ENCODE assay signal across 1 cellular context in the genomic region with DNA sequence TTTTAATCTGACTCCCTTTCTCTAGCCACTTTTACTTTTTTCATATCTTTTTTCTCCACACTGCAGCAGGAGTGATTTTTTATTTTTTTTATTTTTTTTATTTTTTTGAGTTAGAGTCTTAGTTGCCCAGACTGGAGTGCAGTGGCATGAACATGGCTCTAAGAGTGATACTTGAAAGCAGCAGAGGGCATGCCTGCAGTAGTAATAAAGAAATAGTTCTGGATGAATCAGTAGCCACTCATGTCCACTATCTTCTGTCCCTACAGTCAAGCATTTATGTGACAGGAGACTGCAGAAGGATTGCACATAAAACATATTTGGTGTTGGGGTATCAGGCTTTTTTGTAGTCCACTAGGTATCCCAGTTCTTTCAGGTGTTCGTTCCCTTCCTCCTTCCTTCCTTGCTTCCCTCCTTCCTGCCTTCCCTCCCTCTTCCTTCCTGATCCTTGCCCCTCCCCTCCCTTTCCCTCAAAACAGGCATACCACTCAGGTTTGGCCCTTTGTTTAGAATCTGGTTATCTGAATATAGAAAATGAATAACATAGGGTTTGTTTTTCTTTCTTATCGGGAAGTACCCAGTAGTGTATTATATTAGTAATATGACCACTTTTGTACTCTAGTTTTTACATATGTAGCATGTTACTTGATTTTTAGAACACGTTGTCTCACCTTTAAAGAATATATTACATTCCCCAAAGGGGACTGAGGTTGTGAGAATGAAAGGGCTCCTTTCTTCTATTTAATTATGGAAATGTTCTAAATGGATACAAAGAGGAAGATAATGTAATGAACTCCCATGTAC.
TF ChIP-seq lines count a peak whose summit lies in the region.

No MANE protein-coding gene starts in this region.

TF ChIP-seq in WTC11, 78 proteins besides CTCF, POLR2A, EP300 and RAD21:
- TF ChIP-seq, protein P1, sequence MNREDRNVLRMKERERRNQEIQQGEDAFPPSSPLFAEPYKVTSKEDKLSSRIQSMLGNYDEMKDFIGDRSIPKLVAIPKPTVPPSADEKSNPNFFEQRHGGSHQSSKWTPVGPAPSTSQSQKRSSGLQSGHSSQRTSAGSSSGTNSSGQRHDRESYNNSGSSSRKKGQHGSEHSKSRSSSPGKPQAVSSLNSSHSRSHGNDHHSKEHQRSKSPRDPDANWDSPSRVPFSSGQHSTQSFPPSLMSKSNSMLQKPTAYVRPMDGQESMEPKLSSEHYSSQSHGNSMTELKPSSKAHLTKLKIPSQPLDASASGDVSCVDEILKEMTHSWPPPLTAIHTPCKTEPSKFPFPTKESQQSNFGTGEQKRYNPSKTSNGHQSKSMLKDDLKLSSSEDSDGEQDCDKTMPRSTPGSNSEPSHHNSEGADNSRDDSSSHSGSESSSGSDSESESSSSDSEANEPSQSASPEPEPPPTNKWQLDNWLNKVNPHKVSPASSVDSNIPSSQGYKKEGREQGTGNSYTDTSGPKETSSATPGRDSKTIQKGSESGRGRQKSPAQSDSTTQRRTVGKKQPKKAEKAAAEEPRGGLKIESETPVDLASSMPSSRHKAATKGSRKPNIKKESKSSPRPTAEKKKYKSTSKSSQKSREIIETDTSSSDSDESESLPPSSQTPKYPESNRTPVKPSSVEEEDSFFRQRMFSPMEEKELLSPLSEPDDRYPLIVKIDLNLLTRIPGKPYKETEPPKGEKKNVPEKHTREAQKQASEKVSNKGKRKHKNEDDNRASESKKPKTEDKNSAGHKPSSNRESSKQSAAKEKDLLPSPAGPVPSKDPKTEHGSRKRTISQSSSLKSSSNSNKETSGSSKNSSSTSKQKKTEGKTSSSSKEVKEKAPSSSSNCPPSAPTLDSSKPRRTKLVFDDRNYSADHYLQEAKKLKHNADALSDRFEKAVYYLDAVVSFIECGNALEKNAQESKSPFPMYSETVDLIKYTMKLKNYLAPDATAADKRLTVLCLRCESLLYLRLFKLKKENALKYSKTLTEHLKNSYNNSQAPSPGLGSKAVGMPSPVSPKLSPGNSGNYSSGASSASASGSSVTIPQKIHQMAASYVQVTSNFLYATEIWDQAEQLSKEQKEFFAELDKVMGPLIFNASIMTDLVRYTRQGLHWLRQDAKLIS (CRISPR knock-in tag; IDR thresholded peaks at IDR 0.05; ENCODE audit: borderline replicate concordance): no peak
- TF ChIP-seq, protein P2, sequence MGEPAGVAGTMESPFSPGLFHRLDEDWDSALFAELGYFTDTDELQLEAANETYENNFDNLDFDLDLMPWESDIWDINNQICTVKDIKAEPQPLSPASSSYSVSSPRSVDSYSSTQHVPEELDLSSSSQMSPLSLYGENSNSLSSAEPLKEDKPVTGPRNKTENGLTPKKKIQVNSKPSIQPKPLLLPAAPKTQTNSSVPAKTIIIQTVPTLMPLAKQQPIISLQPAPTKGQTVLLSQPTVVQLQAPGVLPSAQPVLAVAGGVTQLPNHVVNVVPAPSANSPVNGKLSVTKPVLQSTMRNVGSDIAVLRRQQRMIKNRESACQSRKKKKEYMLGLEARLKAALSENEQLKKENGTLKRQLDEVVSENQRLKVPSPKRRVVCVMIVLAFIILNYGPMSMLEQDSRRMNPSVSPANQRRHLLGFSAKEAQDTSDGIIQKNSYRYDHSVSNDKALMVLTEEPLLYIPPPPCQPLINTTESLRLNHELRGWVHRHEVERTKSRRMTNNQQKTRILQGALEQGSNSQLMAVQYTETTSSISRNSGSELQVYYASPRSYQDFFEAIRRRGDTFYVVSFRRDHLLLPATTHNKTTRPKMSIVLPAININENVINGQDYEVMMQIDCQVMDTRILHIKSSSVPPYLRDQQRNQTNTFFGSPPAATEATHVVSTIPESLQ (CRISPR knock-in tag; IDR thresholded peaks at IDR 0.05): no peak
- TF ChIP-seq HMGA2 (CRISPR knock-in tag; IDR thresholded peaks at IDR 0.05) (no peak), NFYB (CRISPR knock-in tag; conservative IDR thresholded peaks at IDR 0.05; ENCODE audit: low read depth) (no peak), PRRX2 (CRISPR knock-in tag; IDR thresholded peaks at IDR 0.05) (no peak), ESRRA (CRISPR knock-in tag; IDR thresholded peaks at IDR 0.05; ENCODE audit: borderline replicate concordance) (no peak), ZNF232 (CRISPR knock-in tag; IDR thresholded peaks at IDR 0.05) (no peak), TP53 (CRISPR knock-in tag; IDR thresholded peaks at IDR 0.05) (no peak), CBFB (CRISPR knock-in tag; IDR thresholded peaks at IDR 0.05; ENCODE audit: low read depth) (no peak), ZNF396 (CRISPR knock-in tag; IDR thresholded peaks at IDR 0.05; ENCODE audit: borderline replicate concordance) (no peak)
- TF ChIP-seq, protein P3, sequence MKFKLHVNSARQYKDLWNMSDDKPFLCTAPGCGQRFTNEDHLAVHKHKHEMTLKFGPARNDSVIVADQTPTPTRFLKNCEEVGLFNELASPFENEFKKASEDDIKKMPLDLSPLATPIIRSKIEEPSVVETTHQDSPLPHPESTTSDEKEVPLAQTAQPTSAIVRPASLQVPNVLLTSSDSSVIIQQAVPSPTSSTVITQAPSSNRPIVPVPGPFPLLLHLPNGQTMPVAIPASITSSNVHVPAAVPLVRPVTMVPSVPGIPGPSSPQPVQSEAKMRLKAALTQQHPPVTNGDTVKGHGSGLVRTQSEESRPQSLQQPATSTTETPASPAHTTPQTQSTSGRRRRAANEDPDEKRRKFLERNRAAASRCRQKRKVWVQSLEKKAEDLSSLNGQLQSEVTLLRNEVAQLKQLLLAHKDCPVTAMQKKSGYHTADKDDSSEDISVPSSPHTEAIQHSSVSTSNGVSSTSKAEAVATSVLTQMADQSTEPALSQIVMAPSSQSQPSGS (CRISPR knock-in tag; IDR thresholded peaks at IDR 0.05; ENCODE audit: borderline replicate concordance, low read depth): no peak
- TF ChIP-seq, protein P4, sequence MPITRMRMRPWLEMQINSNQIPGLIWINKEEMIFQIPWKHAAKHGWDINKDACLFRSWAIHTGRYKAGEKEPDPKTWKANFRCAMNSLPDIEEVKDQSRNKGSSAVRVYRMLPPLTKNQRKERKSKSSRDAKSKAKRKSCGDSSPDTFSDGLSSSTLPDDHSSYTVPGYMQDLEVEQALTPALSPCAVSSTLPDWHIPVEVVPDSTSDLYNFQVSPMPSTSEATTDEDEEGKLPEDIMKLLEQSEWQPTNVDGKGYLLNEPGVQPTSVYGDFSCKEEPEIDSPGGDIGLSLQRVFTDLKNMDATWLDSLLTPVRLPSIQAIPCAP (CRISPR knock-in tag; IDR thresholded peaks at IDR 0.05): no peak
- TF ChIP-seq, protein P5, sequence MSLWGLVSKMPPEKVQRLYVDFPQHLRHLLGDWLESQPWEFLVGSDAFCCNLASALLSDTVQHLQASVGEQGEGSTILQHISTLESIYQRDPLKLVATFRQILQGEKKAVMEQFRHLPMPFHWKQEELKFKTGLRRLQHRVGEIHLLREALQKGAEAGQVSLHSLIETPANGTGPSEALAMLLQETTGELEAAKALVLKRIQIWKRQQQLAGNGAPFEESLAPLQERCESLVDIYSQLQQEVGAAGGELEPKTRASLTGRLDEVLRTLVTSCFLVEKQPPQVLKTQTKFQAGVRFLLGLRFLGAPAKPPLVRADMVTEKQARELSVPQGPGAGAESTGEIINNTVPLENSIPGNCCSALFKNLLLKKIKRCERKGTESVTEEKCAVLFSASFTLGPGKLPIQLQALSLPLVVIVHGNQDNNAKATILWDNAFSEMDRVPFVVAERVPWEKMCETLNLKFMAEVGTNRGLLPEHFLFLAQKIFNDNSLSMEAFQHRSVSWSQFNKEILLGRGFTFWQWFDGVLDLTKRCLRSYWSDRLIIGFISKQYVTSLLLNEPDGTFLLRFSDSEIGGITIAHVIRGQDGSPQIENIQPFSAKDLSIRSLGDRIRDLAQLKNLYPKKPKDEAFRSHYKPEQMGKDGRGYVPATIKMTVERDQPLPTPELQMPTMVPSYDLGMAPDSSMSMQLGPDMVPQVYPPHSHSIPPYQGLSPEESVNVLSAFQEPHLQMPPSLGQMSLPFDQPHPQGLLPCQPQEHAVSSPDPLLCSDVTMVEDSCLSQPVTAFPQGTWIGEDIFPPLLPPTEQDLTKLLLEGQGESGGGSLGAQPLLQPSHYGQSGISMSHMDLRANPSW (CRISPR knock-in tag; conservative IDR thresholded peaks at IDR 0.05; ENCODE audit: low read depth): no peak
- TF ChIP-seq, protein P6, sequence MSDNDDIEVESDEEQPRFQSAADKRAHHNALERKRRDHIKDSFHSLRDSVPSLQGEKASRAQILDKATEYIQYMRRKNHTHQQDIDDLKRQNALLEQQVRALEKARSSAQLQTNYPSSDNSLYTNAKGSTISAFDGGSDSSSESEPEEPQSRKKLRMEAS (CRISPR knock-in tag; IDR thresholded peaks at IDR 0.05): no peak
- TF ChIP-seq, protein P7, sequence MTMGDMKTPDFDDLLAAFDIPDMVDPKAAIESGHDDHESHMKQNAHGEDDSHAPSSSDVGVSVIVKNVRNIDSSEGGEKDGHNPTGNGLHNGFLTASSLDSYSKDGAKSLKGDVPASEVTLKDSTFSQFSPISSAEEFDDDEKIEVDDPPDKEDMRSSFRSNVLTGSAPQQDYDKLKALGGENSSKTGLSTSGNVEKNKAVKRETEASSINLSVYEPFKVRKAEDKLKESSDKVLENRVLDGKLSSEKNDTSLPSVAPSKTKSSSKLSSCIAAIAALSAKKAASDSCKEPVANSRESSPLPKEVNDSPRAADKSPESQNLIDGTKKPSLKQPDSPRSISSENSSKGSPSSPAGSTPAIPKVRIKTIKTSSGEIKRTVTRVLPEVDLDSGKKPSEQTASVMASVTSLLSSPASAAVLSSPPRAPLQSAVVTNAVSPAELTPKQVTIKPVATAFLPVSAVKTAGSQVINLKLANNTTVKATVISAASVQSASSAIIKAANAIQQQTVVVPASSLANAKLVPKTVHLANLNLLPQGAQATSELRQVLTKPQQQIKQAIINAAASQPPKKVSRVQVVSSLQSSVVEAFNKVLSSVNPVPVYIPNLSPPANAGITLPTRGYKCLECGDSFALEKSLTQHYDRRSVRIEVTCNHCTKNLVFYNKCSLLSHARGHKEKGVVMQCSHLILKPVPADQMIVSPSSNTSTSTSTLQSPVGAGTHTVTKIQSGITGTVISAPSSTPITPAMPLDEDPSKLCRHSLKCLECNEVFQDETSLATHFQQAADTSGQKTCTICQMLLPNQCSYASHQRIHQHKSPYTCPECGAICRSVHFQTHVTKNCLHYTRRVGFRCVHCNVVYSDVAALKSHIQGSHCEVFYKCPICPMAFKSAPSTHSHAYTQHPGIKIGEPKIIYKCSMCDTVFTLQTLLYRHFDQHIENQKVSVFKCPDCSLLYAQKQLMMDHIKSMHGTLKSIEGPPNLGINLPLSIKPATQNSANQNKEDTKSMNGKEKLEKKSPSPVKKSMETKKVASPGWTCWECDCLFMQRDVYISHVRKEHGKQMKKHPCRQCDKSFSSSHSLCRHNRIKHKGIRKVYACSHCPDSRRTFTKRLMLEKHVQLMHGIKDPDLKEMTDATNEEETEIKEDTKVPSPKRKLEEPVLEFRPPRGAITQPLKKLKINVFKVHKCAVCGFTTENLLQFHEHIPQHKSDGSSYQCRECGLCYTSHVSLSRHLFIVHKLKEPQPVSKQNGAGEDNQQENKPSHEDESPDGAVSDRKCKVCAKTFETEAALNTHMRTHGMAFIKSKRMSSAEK (CRISPR knock-in tag; IDR thresholded peaks at IDR 0.05; ENCODE audit: borderline replicate concordance): no peak
- TF ChIP-seq, protein P8, sequence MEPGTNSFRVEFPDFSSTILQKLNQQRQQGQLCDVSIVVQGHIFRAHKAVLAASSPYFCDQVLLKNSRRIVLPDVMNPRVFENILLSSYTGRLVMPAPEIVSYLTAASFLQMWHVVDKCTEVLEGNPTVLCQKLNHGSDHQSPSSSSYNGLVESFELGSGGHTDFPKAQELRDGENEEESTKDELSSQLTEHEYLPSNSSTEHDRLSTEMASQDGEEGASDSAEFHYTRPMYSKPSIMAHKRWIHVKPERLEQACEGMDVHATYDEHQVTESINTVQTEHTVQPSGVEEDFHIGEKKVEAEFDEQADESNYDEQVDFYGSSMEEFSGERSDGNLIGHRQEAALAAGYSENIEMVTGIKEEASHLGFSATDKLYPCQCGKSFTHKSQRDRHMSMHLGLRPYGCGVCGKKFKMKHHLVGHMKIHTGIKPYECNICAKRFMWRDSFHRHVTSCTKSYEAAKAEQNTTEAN (CRISPR knock-in tag; IDR thresholded peaks at IDR 0.05): no peak
- TF ChIP-seq, protein P9, sequence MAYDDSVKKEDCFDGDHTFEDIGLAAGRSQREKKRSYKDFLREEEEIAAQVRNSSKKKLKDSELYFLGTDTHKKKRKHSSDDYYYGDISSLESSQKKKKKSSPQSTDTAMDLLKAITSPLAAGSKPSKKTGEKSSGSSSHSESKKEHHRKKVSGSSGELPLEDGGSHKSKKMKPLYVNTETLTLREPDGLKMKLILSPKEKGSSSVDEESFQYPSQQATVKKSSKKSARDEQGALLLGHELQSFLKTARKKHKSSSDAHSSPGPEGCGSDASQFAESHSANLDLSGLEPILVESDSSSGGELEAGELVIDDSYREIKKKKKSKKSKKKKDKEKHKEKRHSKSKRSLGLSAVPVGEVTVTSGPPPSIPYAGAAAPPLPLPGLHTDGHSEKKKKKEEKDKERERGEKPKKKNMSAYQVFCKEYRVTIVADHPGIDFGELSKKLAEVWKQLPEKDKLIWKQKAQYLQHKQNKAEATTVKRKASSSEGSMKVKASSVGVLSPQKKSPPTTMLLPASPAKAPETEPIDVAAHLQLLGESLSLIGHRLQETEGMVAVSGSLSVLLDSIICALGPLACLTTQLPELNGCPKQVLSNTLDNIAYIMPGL (CRISPR knock-in tag; IDR thresholded peaks at IDR 0.05): no peak
- TF ChIP-seq, protein P10, sequence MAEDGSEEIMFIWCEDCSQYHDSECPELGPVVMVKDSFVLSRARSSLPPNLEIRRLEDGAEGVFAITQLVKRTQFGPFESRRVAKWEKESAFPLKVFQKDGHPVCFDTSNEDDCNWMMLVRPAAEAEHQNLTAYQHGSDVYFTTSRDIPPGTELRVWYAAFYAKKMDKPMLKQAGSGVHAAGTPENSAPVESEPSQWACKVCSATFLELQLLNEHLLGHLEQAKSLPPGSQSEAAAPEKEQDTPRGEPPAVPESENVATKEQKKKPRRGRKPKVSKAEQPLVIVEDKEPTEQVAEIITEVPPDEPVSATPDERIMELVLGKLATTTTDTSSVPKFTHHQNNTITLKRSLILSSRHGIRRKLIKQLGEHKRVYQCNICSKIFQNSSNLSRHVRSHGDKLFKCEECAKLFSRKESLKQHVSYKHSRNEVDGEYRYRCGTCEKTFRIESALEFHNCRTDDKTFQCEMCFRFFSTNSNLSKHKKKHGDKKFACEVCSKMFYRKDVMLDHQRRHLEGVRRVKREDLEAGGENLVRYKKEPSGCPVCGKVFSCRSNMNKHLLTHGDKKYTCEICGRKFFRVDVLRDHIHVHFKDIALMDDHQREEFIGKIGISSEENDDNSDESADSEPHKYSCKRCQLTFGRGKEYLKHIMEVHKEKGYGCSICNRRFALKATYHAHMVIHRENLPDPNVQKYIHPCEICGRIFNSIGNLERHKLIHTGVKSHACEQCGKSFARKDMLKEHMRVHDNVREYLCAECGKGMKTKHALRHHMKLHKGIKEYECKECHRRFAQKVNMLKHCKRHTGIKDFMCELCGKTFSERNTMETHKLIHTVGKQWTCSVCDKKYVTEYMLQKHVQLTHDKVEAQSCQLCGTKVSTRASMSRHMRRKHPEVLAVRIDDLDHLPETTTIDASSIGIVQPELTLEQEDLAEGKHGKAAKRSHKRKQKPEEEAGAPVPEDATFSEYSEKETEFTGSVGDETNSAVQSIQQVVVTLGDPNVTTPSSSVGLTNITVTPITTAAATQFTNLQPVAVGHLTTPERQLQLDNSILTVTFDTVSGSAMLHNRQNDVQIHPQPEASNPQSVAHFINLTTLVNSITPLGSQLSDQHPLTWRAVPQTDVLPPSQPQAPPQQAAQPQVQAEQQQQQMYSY (CRISPR knock-in tag; IDR thresholded peaks at IDR 0.05): no peak
TF ChIP-seq in WTC11: peak in this region for 0.
